ENCODE assay signal across 9 cellular contexts in genomic region chr3:125165189-125165947, GRCh38. TPM values are rescaled to one million over a fixed set of nuclear protein-coding genes. Genes with fewer than 3 reads are reported as not detected.
DNase-seq lines count a peak whose midpoint lies in the region; ATAC-seq and TF ChIP-seq lines count a peak whose summit lies in the region.
"Had no signal": no experiment of that assay in that cellular context is flagged by ENCODE, and none has a peak within 500 bp of the region (broad histone marks: within the 10 kb centered on the region; RNA-seq: fewer than 3 reads in every experiment).

No MANE protein-coding gene starts in this region.

- TF ChIP-seq CTCF in HFFc6 (IDR thresholded peaks at IDR 0.05), result peak; percentile 73
- peak; percentile 49 to 69 for TF ChIP-seq CTCF in brain (conservative IDR thresholded peaks at IDR 0.05)

- no peaks in the 10 kb centered on the region; the same call in 1 of the 2 replicates for H3K27me3 Mint-ChIP-seq in HFFc6 (ENCODE audit: insufficient read depth)
- H3K27me3 Mint-ChIP-seq in brain, result peaks cover 4% of the 10 kb centered on the region

- H3K9me3 Mint-ChIP-seq in HFFc6 (no peaks in the 10 kb centered on the region), brain (no peaks in the 10 kb centered on the region)

- H3K36me3 Mint-ChIP-seq in HFFc6 (ENCODE audit: low read depth) (no peaks in the 10 kb centered on the region), brain (no peaks in the 10 kb centered on the region)

- H3K4me3 Mint-ChIP-seq in HFFc6 (no peak overlapping the region), brain (no peak overlapping the region)

- ATAC-seq in left lobe of liver, result peak; percentile 69

- DNase-seq in A172 (ENCODE audit: low spot score), result peak; percentile 59
- DNase-seq in HFFc6, result peak; percentile 20
- no peak for DNase-seq in left lobe of liver (ENCODE audit: low spot score)
- DNase-seq in activated T-cell treated with anti-CD3 and anti-CD28 coated beads, Interleukin-2, amount 50 U/mL, for 1 hour, result no peak
- no peak for DNase-seq in central memory CD4-positive, alpha-beta T cell
- no peak for DNase-seq in T-helper 1 cell
- no peak for DNase-seq in COLO668 (lab: John Stamatoyannopoulos, UW; ENCODE audit: unreplicated experiment)
- DNase-seq: COR-L47 had no signal

- H3K27ac Mint-ChIP-seq in HFFc6 (no peak overlapping the region), brain (no peak overlapping the region)

- H3K4me1 Mint-ChIP-seq in HFFc6 (ENCODE audit: low read depth) (peaks cover 31% of the 10 kb centered on the region), brain (peaks cover 29% of the 10 kb centered on the region)

RNA-seq across cellular contexts. Expression of gene SLC12A8, which starts 47.2 kb away (rescaled TPM):
- total RNA-seq in A172 (2014; rRNA removed; shearing (Covaris generic)), result 10.7 and 24.9 TPM in 2 replicates
- 1 to 10 TPM; 1.8 to 4.6 (median 3.7) TPM for total RNA-seq in HFFc6 (2021; fragmentation: NEBNext Ultra II Directional; extraction: Animal tissue kit (Norgen Biotek cat#: 25700))
- polyA plus RNA-seq in brain (ENCODE audit: insufficient read depth, low read depth, low replicate concordance), result 0.93 TPM
- 24.2 TPM for total RNA-seq in left lobe of liver

Comparison
In these comparisons a context has a peak if more than half of its experiments do, and no peak if none do; other contexts are left out.
1. DNase-seq: peak in A172 (single experiment) and HFFc6 (single experiment); none in left lobe of liver (single experiment), activated T-cell treated with anti-CD3 and anti-CD28 coated beads, Interleukin-2, amount 50 U/mL, for 1 hour (single experiment), central memory CD4-positive, alpha-beta T cell (single experiment), T-helper 1 cell (0 of 5) and COLO668 (single experiment).